Comparison of ENCODE assay signal across 2 cellular contexts in genomic region chr7:123872908-123873307, GRCh38.
TF ChIP-seq lines count a peak whose summit lies in the region.

No MANE protein-coding gene starts in this region.

TF ChIP-seq in SK-N-SH treated with all-trans-retinoic acid at 6 μM for 48 hours, 23 proteins besides CTCF, POLR2A, EP300 and RAD21 (continued from another document):
- TF ChIP-seq POU6F1 (CRISPR knock-in tag; IDR thresholded peaks at IDR 0.05; ENCODE audit: borderline replicate concordance, low read depth) (no peak), PPARA (CRISPR knock-in tag; IDR thresholded peaks at IDR 0.05; ENCODE audit: borderline replicate concordance) (no peak), OSR1 (CRISPR knock-in tag; IDR thresholded peaks at IDR 0.05) (no peak), ZFP3 (CRISPR knock-in tag; IDR thresholded peaks at IDR 0.05) (no peak), CREB5 (CRISPR knock-in tag; IDR thresholded peaks at IDR 0.05; ENCODE audit: low read depth) (no peak), PATZ1 (CRISPR knock-in tag; IDR thresholded peaks at IDR 0.05; ENCODE audit: borderline replicate concordance) (no peak)
TF ChIP-seq in SK-N-SH treated with all-trans-retinoic acid at 6 μM for 48 hours: peak in this region for 0.

TF ChIP-seq in SK-N-SH, 30 proteins besides CTCF, POLR2A, EP300 and RAD21 (continued from another document):
- TF ChIP-seq REST (IDR thresholded peaks at IDR 0.05; ENCODE audit: low read depth, low read length): no peak
- no peak for TF ChIP-seq GABPA (IDR thresholded peaks at IDR 0.05; ENCODE audit: low read depth)
- TF ChIP-seq EZH2phosphoT487 (IDR thresholded peaks at IDR 0.05; ENCODE audit: borderline replicate concordance, low read depth): no peak
- TF ChIP-seq MEF2A (IDR thresholded peaks at IDR 0.05; ENCODE audit: borderline replicate concordance, low read depth): no peak
- no peak for TF ChIP-seq ZBTB33 (IDR thresholded peaks at IDR 0.05; ENCODE audit: borderline replicate concordance, low read depth)
- no peak for TF ChIP-seq FOXJ3 (CRISPR knock-in tag; IDR thresholded peaks at IDR 0.05)
- no peak for TF ChIP-seq FOXM1 (IDR thresholded peaks at IDR 0.05; ENCODE audit: low read depth)
- no peak for TF ChIP-seq MXI1 (IDR thresholded peaks at IDR 0.05; ENCODE audit: low read depth, low read length)
- TF ChIP-seq YY1 (IDR thresholded peaks at IDR 0.05; ENCODE audit: low read depth): no peak
- no peak for TF ChIP-seq SIN3A (IDR thresholded peaks at IDR 0.05; ENCODE audit: borderline replicate concordance, low read depth, low read length)
- TF ChIP-seq USF2 (IDR thresholded peaks at IDR 0.05; ENCODE audit: borderline replicate concordance, low read depth, low read length): no peak
- TF ChIP-seq USF1 (IDR thresholded peaks at IDR 0.05; ENCODE audit: borderline replicate concordance, low read depth): no peak
- no peak for TF ChIP-seq RXRA (IDR thresholded peaks at IDR 0.05; ENCODE audit: borderline replicate concordance, low read depth)
TF ChIP-seq in SK-N-SH: peak in this region for 0.
